15 cellular contexts compared by ENCODE assay signal in the genomic region with DNA sequence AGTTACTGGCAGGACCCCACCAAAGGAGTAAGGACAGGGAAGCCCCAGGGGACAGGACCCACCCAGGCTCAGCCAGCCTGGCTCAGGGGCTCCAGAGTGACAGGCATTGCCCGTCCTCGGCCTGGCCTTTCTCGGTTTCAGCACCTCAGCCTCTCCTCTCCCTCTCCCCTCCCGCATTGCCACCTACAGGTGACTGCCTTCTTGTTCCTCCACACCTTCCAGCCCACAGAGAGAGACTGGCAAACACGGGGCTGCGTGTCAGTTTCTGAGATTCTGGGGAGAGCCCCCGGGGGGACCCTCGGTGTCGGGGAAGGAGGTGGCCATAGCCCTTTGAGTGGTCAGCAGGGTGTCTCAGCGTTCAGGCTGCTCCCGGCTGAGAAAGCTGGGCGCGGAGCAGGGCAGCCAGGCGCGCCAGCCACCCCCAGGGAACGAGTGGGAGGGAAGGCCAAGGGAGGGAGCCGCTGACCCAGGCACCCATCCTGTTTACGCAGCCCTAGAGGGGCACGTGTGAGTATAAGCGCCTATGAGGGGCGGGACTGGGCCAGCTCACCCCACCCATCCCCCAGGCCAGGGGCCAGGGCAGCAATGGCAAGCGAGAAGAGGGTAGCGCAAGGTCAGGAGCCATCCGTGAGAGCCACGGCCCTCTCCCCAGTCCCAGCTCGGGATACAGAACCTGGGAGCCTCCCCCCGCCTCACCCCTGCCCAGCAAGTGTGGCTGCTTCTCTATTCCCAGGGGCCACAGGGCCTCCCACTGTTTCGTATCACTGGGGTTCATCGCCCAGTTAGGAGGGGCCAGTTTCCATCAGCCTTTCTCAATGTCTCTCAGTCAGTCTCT. TPM values are rescaled to one million over a fixed set of nuclear protein-coding genes. Genes with fewer than 3 reads are reported as not detected.
DNase-seq lines count a peak whose midpoint lies in the region; TF ChIP-seq lines count a peak whose summit lies in the region.
"Had no signal": no experiment of that assay in that cellular context is flagged by ENCODE, and none has a peak within 500 bp of the region (broad histone marks: within the 10 kb centered on the region; RNA-seq: fewer than 3 reads in every experiment).

No MANE protein-coding gene starts in this region.

- H3K9me3 Mint-ChIP-seq in nephron progenitor cell = no peaks in the 10 kb centered on the region
- H3K9me3 Mint-ChIP-seq: activated B cell treated with CpG ODN at 0.5 μM for 24 hours; activated T-helper 1 cell treated with anti-CD3 and anti-CD28 coated beads, Interleukin-12 subunit alpha, Interleukin-12 subunit beta, Interleukin-2, Interleukin-4 antibody, amounts not matched to agents 30 ng/mL and 10 ng/mL and 1 ng/mL, durations not matched to agents 14 hours and 24 hours and 36 hours; CD8-positive, alpha-beta memory T cell had no signal

- 0 out of 2 replicates have a peak, but pooled peaks have one; percentile 9 for TF ChIP-seq CTCF in Loucy (conservative IDR thresholded peaks at IDR 0.05; ENCODE audit: low read length)
- peak; percentile 32 for TF ChIP-seq CTCF in epithelial cell of proximal tubule (conservative IDR thresholded peaks at IDR 0.05; ENCODE audit: low read depth, low read length)
- no peak for TF ChIP-seq CTCF in nephron progenitor cell (IDR thresholded peaks at IDR 0.05)

- no peaks in the 10 kb centered on the region for H3K27me3 ChIP-seq in Loucy (ENCODE audit: insufficient read depth, low read length, poor library complexity, severe bottlenecking)
- H3K27me3 ChIP-seq: testis had no signal

- no peak overlapping the region for H3K4me2 ChIP-seq in Loucy (ENCODE audit: low read depth, low read length, poor library complexity, severe bottlenecking)

- H2AFZ ChIP-seq in Loucy (ENCODE audit: low read length) = no peak overlapping the region

- H3K9me3 ChIP-seq in Loucy (ENCODE audit: insufficient read depth, low read depth, low read length) = no peaks in the 10 kb centered on the region
- H3K9me3 ChIP-seq: HAP-1, testis had no signal

- peak overlapping the region; percentile 67 for H3K4me3 Mint-ChIP-seq in nephron progenitor cell
- H3K4me3 Mint-ChIP-seq: activated B cell treated with CpG ODN at 0.5 μM for 24 hours; activated T-helper 1 cell treated with anti-CD3 and anti-CD28 coated beads, Interleukin-12 subunit alpha, Interleukin-12 subunit beta, Interleukin-2, Interleukin-4 antibody, amounts not matched to agents 30 ng/mL and 10 ng/mL and 1 ng/mL, durations not matched to agents 14 hours and 24 hours and 36 hours; CD8-positive, alpha-beta memory T cell had no signal

- no peaks in the 10 kb centered on the region for H3K36me3 Mint-ChIP-seq in nephron progenitor cell (ENCODE audit: low read depth)
- H3K36me3 Mint-ChIP-seq: CD8-positive, alpha-beta memory T cell had no signal

- peaks cover 67% of the 10 kb centered on the region for H3K27me3 Mint-ChIP-seq in nephron progenitor cell (ENCODE audit: low read depth, poor library complexity)

- no peaks in the 10 kb centered on the region for H4K20me1 ChIP-seq in Loucy (ENCODE audit: insufficient read depth, low read length, poor library complexity, severe bottlenecking)

- H3K4me3 ChIP-seq in Loucy (ENCODE audit: low read length, poor library complexity, severe bottlenecking) (no peak overlapping the region), epithelial cell of proximal tubule (ENCODE audit: low read depth, low read length) (no peak overlapping the region)
- H3K4me3 ChIP-seq: HAP-1, testis had no signal

- H3K4me1 Mint-ChIP-seq in nephron progenitor cell = peaks cover 30% of the 10 kb centered on the region

- H3F3A ChIP-seq in Loucy (ENCODE audit: low read depth) = no peaks in the 10 kb centered on the region

- H3K36me3 ChIP-seq in Loucy (ENCODE audit: insufficient read depth, low read length) = no peaks in the 10 kb centered on the region
- H3K36me3 ChIP-seq: HAP-1 had no signal

- DNase-seq in EH (ENCODE audit: low read depth) (peak; percentile 45), epithelial cell of proximal tubule (ENCODE audit: low read depth) (no peak), nephron progenitor cell (peak; percentile 53), Kasumi-1 (lab: John Stamatoyannopoulos, UW) (no peak), NCI-H2107 treated with DMSO at 0.1 percent for 48 hours (lab: John Stamatoyannopoulos, UW; ENCODE audit: unreplicated experiment) (no peak), D341Med (ENCODE audit: low spot score) (no peak), superior temporal gyrus (ENCODE audit: extremely low spot score) (no peak)
- DNase-seq: activated B cell treated with CpG ODN at 0.5 μM for 24 hours; CD8-positive, alpha-beta memory T cell; NCI-H1694; testis had no signal

- no peaks in the 10 kb centered on the region for H3K79me2 ChIP-seq in Loucy (ENCODE audit: insufficient read depth, low read length)

- H3K27ac Mint-ChIP-seq in nephron progenitor cell = no peak overlapping the region
- H3K27ac Mint-ChIP-seq: activated B cell treated with CpG ODN at 0.5 μM for 24 hours; activated T-helper 1 cell treated with anti-CD3 and anti-CD28 coated beads, Interleukin-12 subunit alpha, Interleukin-12 subunit beta, Interleukin-2, Interleukin-4 antibody, amounts not matched to agents 30 ng/mL and 10 ng/mL and 1 ng/mL, durations not matched to agents 14 hours and 24 hours and 36 hours had no signal

- H3K9ac ChIP-seq in Loucy (ENCODE audit: low read depth, low read length, poor library complexity, severe bottlenecking) = no peak overlapping the region

- H3K9me2 ChIP-seq in Loucy (replicated peaks; ENCODE audit: low read depth, low read length) = no peaks in the 10 kb centered on the region

- peaks cover 11% of the 10 kb centered on the region for H3K4me1 ChIP-seq in Loucy (ENCODE audit: insufficient read depth, low read length, poor library complexity, severe bottlenecking)
- H3K4me1 ChIP-seq: HAP-1 had no signal

RNA-seq across cellular contexts. Expression of a gene that starts 0.7 kb away (rescaled TPM):
- total RNA-seq in epithelial cell of proximal tubule = 195 and 200 TPM in 2 replicates
- total RNA-seq: activated T-helper 1 cell treated with anti-CD3 and anti-CD28 coated beads, Interleukin-12 subunit alpha, Interleukin-12 subunit beta, Interleukin-2, Interleukin-4 antibody, amounts not matched to agents 30 ng/mL and 10 ng/mL and 1 ng/mL, durations not matched to agents 14 hours and 24 hours and 36 hours; RPMI7951 had no signal

RNA-seq across cellular contexts. Expression of a gene that starts 13.9 kb away (rescaled TPM):
- not detected in 2 replicates for total RNA-seq in epithelial cell of proximal tubule
- total RNA-seq: activated B cell treated with CpG ODN at 0.5 μM for 24 hours; activated T-helper 1 cell treated with anti-CD3 and anti-CD28 coated beads, Interleukin-12 subunit alpha, Interleukin-12 subunit beta, Interleukin-2, Interleukin-4 antibody, amounts not matched to agents 30 ng/mL and 10 ng/mL and 1 ng/mL, durations not matched to agents 14 hours and 24 hours and 36 hours; CD8-positive, alpha-beta memory T cell; RPMI7951 had no signal

RNA-seq across cellular contexts. Expression of a gene that starts 19.1 kb away (rescaled TPM):
- not detected in 2 replicates for total RNA-seq in epithelial cell of proximal tubule
- total RNA-seq: activated B cell treated with CpG ODN at 0.5 μM for 24 hours; activated T-helper 1 cell treated with anti-CD3 and anti-CD28 coated beads, Interleukin-12 subunit alpha, Interleukin-12 subunit beta, Interleukin-2, Interleukin-4 antibody, amounts not matched to agents 30 ng/mL and 10 ng/mL and 1 ng/mL, durations not matched to agents 14 hours and 24 hours and 36 hours; CD8-positive, alpha-beta memory T cell; RPMI7951 had no signal

RNA-seq across cellular contexts. Expression of a gene that starts 23.9 kb away (rescaled TPM):
- not detected in 2 replicates for total RNA-seq in epithelial cell of proximal tubule
- total RNA-seq: activated B cell treated with CpG ODN at 0.5 μM for 24 hours; activated T-helper 1 cell treated with anti-CD3 and anti-CD28 coated beads, Interleukin-12 subunit alpha, Interleukin-12 subunit beta, Interleukin-2, Interleukin-4 antibody, amounts not matched to agents 30 ng/mL and 10 ng/mL and 1 ng/mL, durations not matched to agents 14 hours and 24 hours and 36 hours; CD8-positive, alpha-beta memory T cell; RPMI7951 had no signal

RNA-seq across cellular contexts. Expression of a gene that starts 31.2 kb away (rescaled TPM):
- 157 and 167 TPM in 2 replicates for total RNA-seq in epithelial cell of proximal tubule

Comparison
In these comparisons a context has a peak if more than half of its experiments do, and no peak if none do; other contexts are left out.
1. DNase-seq: peak in EH (single experiment) and nephron progenitor cell (single experiment); none in epithelial cell of proximal tubule (single experiment), Kasumi-1 (0 of 2), NCI-H2107 treated with DMSO at 0.1 percent for 48 hours (single experiment), D341Med (single experiment) and superior temporal gyrus (single experiment).